In the genomic region with DNA sequence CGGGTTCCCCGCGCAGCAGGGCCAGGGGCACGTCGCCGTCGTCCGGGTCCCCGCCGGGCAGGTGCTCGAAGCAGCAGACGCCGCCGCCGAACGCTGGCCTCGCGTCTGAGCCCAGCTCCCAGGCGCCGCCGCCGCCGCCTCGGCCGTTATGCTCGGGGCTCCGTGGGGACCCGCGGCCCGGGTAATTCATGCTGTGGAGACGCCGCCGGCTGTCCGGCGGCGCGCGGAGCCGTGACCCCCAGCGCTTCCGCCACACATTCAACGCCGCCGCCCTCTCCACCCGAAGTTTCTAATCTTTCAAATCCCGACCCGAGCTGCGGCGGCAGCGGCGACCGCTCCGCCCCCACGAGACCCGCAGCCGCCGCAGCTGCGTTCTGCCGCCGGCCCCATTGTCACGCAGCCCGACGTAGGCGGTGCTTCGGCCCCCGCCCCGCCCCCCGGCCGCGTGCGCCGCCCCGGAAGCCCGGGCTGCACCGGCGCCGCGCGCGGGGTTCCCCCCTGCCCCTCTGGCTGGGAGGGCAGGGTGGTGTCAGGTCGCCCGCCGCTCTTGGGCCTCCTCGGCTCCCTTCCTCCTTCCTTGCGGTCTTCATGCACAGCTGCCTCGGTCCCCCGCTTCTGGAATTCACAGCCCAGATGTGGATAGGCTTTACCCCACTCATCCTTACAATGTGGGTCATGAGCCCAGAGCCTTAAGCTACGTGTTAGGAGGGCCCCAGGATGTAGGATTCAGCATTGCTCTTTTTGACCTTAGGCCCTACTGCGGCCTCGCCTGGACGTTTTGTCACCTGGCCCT, we compare ENCODE assay signal across 8 cellular contexts. TPM values are rescaled to one million over a fixed set of nuclear protein-coding genes. Genes with fewer than 3 reads are reported as not detected.
DNase-seq lines count a peak whose midpoint lies in the region; ATAC-seq, FAIRE-seq and TF ChIP-seq lines count a peak whose summit lies in the region.

A gene (minus strand): TSS at position 415 of the 793 bp plus-strand sequence. CDS start 225 bp downstream, at position 190.

- H3K27ac Mint-ChIP-seq in dendritic cell treated with granulocyte-macrophage colony-stimulating factor and Interleukin-4, amounts not matched to agents 40 ng/mL and 50 ng/mL, for 4 days, result peak within 1 kb of the TSS; percentile 98

- peak within 1 kb of the TSS; percentile 80 for H3K4me2 ChIP-seq in HepG2 (ENCODE audit: low read depth, low read length)

- H3K79me2 ChIP-seq in HepG2 (ENCODE audit: insufficient read depth, low read length), result peaks cover 31% of the 10 kb centered on the region

- H3K9ac ChIP-seq in HepG2 (ENCODE audit: insufficient read depth, low read depth, low read length), result peak within 1 kb of the TSS; percentile 70

- TF ChIP-seq EP300 in HepG2 (IDR thresholded peaks at IDR 0.05; ENCODE audit: low read depth in 2 of 2, low read length in 2 of 2), result no peak
- no peak for TF ChIP-seq EP300 in HepG2 (CRISPR knock-in tag; IDR thresholded peaks at IDR 0.05; ENCODE audit: borderline replicate concordance)

- no peak for TF ChIP-seq RAD21 in HepG2 (CRISPR knock-in tag; IDR thresholded peaks at IDR 0.05)

- no peaks in the 10 kb centered on the region for H3K9me3 ChIP-seq in HepG2 (ENCODE audit: low read length)

- peak; percentile 71 to 89 for TF ChIP-seq POLR2A in HepG2 (IDR thresholded peaks at IDR 0.05; ENCODE audit: insufficient read depth in 1 of 2, low read depth in 2 of 2, low read length in 2 of 2)

- DNase-seq in AML-193 (lab: John Stamatoyannopoulos, UW) (peak; percentile 57 to 58), NCI-H524 treated with DMSO at 0.1 percent for 48 hours (lab: John Stamatoyannopoulos, UW) (peak; percentile 15), HepG2 (ENCODE audit: low spot score) (peak; percentile 50)
- DNase-seq in activated CD4-positive, alpha-beta T cell treated with anti-CD3 and anti-CD28 coated beads, Interleukin-2, amount 50 U/mL, for 1 hour, result peak; percentile 81
- peak; percentile 81 for DNase-seq in stimulated activated CD4-positive, alpha-beta T cell treated with anti-CD3 and anti-CD28 coated beads, Interleukin-4, amount 100 ng/mL, for 24 hours

- intact Hi-C loops in dendritic cell treated with granulocyte-macrophage colony-stimulating factor and Interleukin-4, amounts not matched to agents 40 ng/mL and 50 ng/mL, for 4 days (cut with micrococcal nuclease), result loop anchor here (5.0 to 10.0 kb wide), 5 partner anchors 48 to 838 kb away; a partner anchor contains a TSS
- intact Hi-C loops in HepG2 (cut with micrococcal nuclease; ENCODE audit: unreplicated experiment), result no loop called here

- H3K4me3 ChIP-seq in HepG2 (replicated peaks in 1 of 3; ENCODE audit: insufficient read depth in 1 of 3, low read depth in 2 of 3, low read length in 3 of 3), result peak within 1 kb of the TSS; percentile 82 to 87 (median 87)

- peaks cover 8% of the 10 kb centered on the region; the same call in 1 of the 2 replicates for H4K20me1 ChIP-seq in HepG2 (ENCODE audit: insufficient read depth, low read length)

- H3K27me3 Mint-ChIP-seq in dendritic cell treated with granulocyte-macrophage colony-stimulating factor and Interleukin-4, amounts not matched to agents 40 ng/mL and 50 ng/mL, for 4 days, result peaks cover 10% of the 10 kb centered on the region

- H3K36me3 ChIP-seq in HepG2 (replicated peaks in 1 of 2; ENCODE audit: control insufficient read depth in 1 of 2, insufficient read depth in 2 of 2, low read length in 2 of 2), result no peaks in the 10 kb centered on the region

- in situ Hi-C loops in HepG2 (cut with HindIII; ENCODE audit: extremely low pct_ligation_motif_present, low pct_unique_long_range_greater_than_20kb), result no loop called here

- H3K4me1 Mint-ChIP-seq in dendritic cell treated with granulocyte-macrophage colony-stimulating factor and Interleukin-4, amounts not matched to agents 40 ng/mL and 50 ng/mL, for 4 days (ENCODE audit: low read depth), result peaks cover 29% of the 10 kb centered on the region

- TF ChIP-seq CTCF in HepG2 (CRISPR knock-in tag; IDR thresholded peaks at IDR 0.05), result 0 out of 2 replicates have a peak, but pooled peaks have one; percentile 11

- peak; percentile 69 for ATAC-seq in GM19025 (IDR thresholded peaks at IDR 0.05; ENCODE audit: low read depth, unreplicated experiment)
- peak; percentile 70 for ATAC-seq in HG03342 (IDR thresholded peaks at IDR 0.05; ENCODE audit: unreplicated experiment)
- ATAC-seq in HepG2, result peak; percentile 86

- H2AFZ ChIP-seq in HepG2 (ENCODE audit: low read length), result peak within 1 kb of the TSS; percentile 86

- POLR2A ChIA-PET in HepG2 (lab: Yijun Ruan, JAX), result interaction anchor here (1.0 to 1.5 kb wide), 3 partner anchors 11 to 125 kb away, joined by 3 to 6 read pairs (median 3); no protein-coding TSS in a partner anchor

- FAIRE-seq in HepG2 (lab: Jason Lieb, UNC), result no peak

- peak within 1 kb of the TSS; percentile 100 for H3K4me3 Mint-ChIP-seq in dendritic cell treated with granulocyte-macrophage colony-stimulating factor and Interleukin-4, amounts not matched to agents 40 ng/mL and 50 ng/mL, for 4 days

- 0% methylated on average over 6 of the region's 91 CpGs for WGBS in HepG2 (ENCODE audit: low lambda C conversion rate)

- no peaks in the 10 kb centered on the region for H3K9me3 Mint-ChIP-seq in dendritic cell treated with granulocyte-macrophage colony-stimulating factor and Interleukin-4, amounts not matched to agents 40 ng/mL and 50 ng/mL, for 4 days

- TSS peak; percentile 46 for BruUV-seq in HepG2 (replicated peaks; lab: Mats Ljungman, UMichigan)

- peak within 1 kb of the TSS; percentile 69 for H3K27ac ChIP-seq in HepG2 (ENCODE audit: extremely low read length, insufficient read depth, low read length)

- CTCF ChIA-PET in HepG2 (lab: Yijun Ruan, JAX; ENCODE audit: low intra/inter-chr PET ratio, low total read pairs), result no interaction called here

- peaks cover 40% of the 10 kb centered on the region for H3K4me1 ChIP-seq in HepG2 (ENCODE audit: insufficient read depth, low read length)

- H3K27me3 ChIP-seq in HepG2 (ENCODE audit: control insufficient read depth in 1 of 2, insufficient read depth in 2 of 2, low read length in 2 of 2), result no peaks in the 10 kb centered on the region

- peaks cover 19% of the 10 kb centered on the region for H3K36me3 Mint-ChIP-seq in dendritic cell treated with granulocyte-macrophage colony-stimulating factor and Interleukin-4, amounts not matched to agents 40 ng/mL and 50 ng/mL, for 4 days (ENCODE audit: low read depth)

TF ChIP-seq in HepG2, 621 proteins besides CTCF, POLR2A, EP300 and RAD21 (continues in another document):
- TF ChIP-seq ZNF335 (CRISPR knock-in tag; IDR thresholded peaks at IDR 0.05), result no peak
- TF ChIP-seq, protein P1, sequence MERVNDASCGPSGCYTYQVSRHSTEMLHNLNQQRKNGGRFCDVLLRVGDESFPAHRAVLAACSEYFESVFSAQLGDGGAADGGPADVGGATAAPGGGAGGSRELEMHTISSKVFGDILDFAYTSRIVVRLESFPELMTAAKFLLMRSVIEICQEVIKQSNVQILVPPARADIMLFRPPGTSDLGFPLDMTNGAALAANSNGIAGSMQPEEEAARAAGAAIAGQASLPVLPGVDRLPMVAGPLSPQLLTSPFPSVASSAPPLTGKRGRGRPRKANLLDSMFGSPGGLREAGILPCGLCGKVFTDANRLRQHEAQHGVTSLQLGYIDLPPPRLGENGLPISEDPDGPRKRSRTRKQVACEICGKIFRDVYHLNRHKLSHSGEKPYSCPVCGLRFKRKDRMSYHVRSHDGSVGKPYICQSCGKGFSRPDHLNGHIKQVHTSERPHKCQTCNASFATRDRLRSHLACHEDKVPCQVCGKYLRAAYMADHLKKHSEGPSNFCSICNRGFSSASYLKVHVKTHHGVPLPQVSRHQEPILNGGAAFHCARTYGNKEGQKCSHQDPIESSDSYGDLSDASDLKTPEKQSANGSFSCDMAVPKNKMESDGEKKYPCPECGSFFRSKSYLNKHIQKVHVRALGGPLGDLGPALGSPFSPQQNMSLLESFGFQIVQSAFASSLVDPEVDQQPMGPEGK (CRISPR knock-in tag; IDR thresholded peaks at IDR 0.05), result peak; percentile 68
- TF ChIP-seq POLR2AphosphoS2 (IDR thresholded peaks at IDR 0.05; ENCODE audit: low read depth, low read length), result no peak
- TF ChIP-seq PHF20 (CRISPR knock-in tag; IDR thresholded peaks at IDR 0.05), result peak; percentile 76
- TF ChIP-seq STAT5B (CRISPR knock-in tag; IDR thresholded peaks at IDR 0.05), result no peak
- TF ChIP-seq ZSCAN9 (CRISPR knock-in tag; IDR thresholded peaks at IDR 0.05; ENCODE audit: borderline replicate concordance), result 0 out of 2 replicates have a peak, but pooled peaks have one; percentile 39

RNA-seq across cellular contexts. Expression of the gene that starts here (rescaled TPM):
- total RNA-seq in HepG2 (2016; rRNA removed; fragmentation: Illumina TruSeq; extraction: Trizol), result 7.2 and 8.3 TPM in 2 replicates
- total RNA-seq in HepG2 (2016; cell fraction: cytosol; rRNA removed; fragmentation: Illumina TruSeq; extraction: Trizol; ENCODE audit: low read depth), result 1.5 TPM in 2 replicates
- total RNA-seq in HepG2 (2016; cell fraction: insoluble cytoplasmic fraction; rRNA removed; fragmentation: Illumina TruSeq; extraction: Trizol), result 8.2 TPM in 2 replicates
- 3.4 and 3.6 TPM in 2 replicates for total RNA-seq in HepG2 (2016; cell fraction: membrane; rRNA removed; fragmentation: Illumina TruSeq; extraction: Trizol)
- 20.5 and 21.3 TPM in 2 replicates for total RNA-seq in HepG2 (2016; cell fraction: nucleus; rRNA removed; fragmentation: Illumina TruSeq; extraction: Trizol)
- polyA plus RNA-seq in HepG2 (2011; rRNA removed), result 3.3 and 4.6 TPM in 2 replicates
- 1.1 and 1.8 TPM in 2 replicates for polyA plus RNA-seq in HepG2 (2011; cell fraction: cytosol; rRNA removed)
- polyA plus RNA-seq in HepG2 (2011; cell fraction: nucleus; rRNA removed), result 5.3 and 6.3 TPM in 2 replicates
- polyA plus RNA-seq in HepG2 (2012), result 3.3 and 3.5 TPM in 2 replicates
- polyA plus RNA-seq in HepG2 (2016; cell fraction: cytosol; fragmentation: Illumina TruSeq; extraction: Trizol; ENCODE audit: low read depth), result 0.19 and 0.20 TPM in 2 replicates
- 5.9 and 6.3 TPM in 2 replicates for polyA plus RNA-seq in HepG2 (2016; cell fraction: insoluble cytoplasmic fraction; fragmentation: Illumina TruSeq; extraction: Trizol; ENCODE audit: low read depth)
- 1.0 and 1.2 TPM in 2 replicates for polyA plus RNA-seq in HepG2 (2016; cell fraction: membrane; fragmentation: Illumina TruSeq; extraction: Trizol; ENCODE audit: low read depth)
- polyA plus RNA-seq in HepG2 (2016; cell fraction: nucleus; fragmentation: Illumina TruSeq; extraction: Trizol; ENCODE audit: insufficient read depth, low read depth), result 9.7 and 11.0 TPM in 2 replicates
- polyA minus RNA-seq in HepG2 (2011; rRNA and poly(A)+ RNA removed; ENCODE audit: low replicate concordance), result 5.2 and 10.4 TPM in 2 replicates
- 3.8 and 5.5 TPM in 2 replicates for polyA minus RNA-seq in HepG2 (2011; cell fraction: cytosol; rRNA and poly(A)+ RNA removed)
- polyA minus RNA-seq in HepG2 (2011; cell fraction: nucleus; rRNA and poly(A)+ RNA removed), result 66.2 and 71.5 TPM in 2 replicates

Comparison
In these comparisons a context has a peak if more than half of its experiments do, and no peak if none do; other contexts are left out.
1. Peak in every context shown above with its lines: DNase-seq, ATAC-seq, H3K4me3 ChIP-seq and H3K27ac ChIP-seq.
2. DNase-seq: peak in every context shown above with its lines; median percentile 81 in activated CD4-positive, alpha-beta T cell treated with anti-CD3 and anti-CD28 coated beads, Interleukin-2, amount 50 U/mL, for 1 hour; 81 in stimulated activated CD4-positive, alpha-beta T cell treated with anti-CD3 and anti-CD28 coated beads, Interleukin-4, amount 100 ng/mL, for 24 hours; 58 in AML-193; 50 in HepG2; 15 in NCI-H524 treated with DMSO at 0.1 percent for 48 hours.